ENCODE assay signal across 13 cellular contexts in genomic region chr2:222000326-222000725, GRCh38.
DNase-seq lines count a peak whose midpoint lies in the region; ATAC-seq, FAIRE-seq and TF ChIP-seq lines count a peak whose summit lies in the region.
"Had no signal": no experiment of that assay in that cellular context is flagged by ENCODE, and none has a peak within 500 bp of the region (broad histone marks: within the 10 kb centered on the region; RNA-seq: fewer than 3 reads in every experiment).

No MANE protein-coding gene starts in this region.

- ATAC-seq in stimulated activated memory B cell treated with anti-CD40 and anti-IgM and Interleukin-4, amounts not matched to agents 10 μg/mL and 1 μg/mL and 100 μg/mL, for 72 hours = no peak
- ATAC-seq: GM12878 had no signal

- peak overlapping the region; percentile 56 for H3K4me2 ChIP-seq in astrocyte (ENCODE audit: low read length)

- in situ Hi-C loops in GM13977 (cut with MboI; ENCODE audit: low pct_unique_long_range_greater_than_20kb, low sequenced_read_pairs, unreplicated experiment) = no loop called here

- DNase-seq in DMS53 (lab: John Stamatoyannopoulos, UW) (peak; percentile 68), HTR-8/SVneo (ENCODE audit: insufficient read length, low spot score) (peak; percentile 56), astrocyte (ENCODE audit: low read depth) (peak; percentile 98), kidney tubule cell (ENCODE audit: low spot score) (peak; percentile 95), GM13977 (ENCODE audit: low spot score) (no peak), NCI-H1436 treated with DMSO at 0.1 percent for 48 hours (lab: John Stamatoyannopoulos, UW) (no peak)
- DNase-seq: activated naive CD4-positive, alpha-beta T cell treated with anti-CD3 and anti-CD28 coated beads, Interleukin-2, amount 10 ng/mL, durations not matched to agents 7 days and 5 days; KG1; NCI-H345; sigmoid colon had no signal

- no peaks in the 10 kb centered on the region for H3K27me3 Mint-ChIP-seq in astrocyte (ENCODE audit: low read depth, unreplicated experiment)
- H3K27me3 Mint-ChIP-seq in stimulated activated memory B cell treated with anti-CD40 and anti-IgM and Interleukin-4, amounts not matched to agents 10 μg/mL and 1 μg/mL and 100 μg/mL, for 72 hours = no peaks in the 10 kb centered on the region
- H3K27me3 Mint-ChIP-seq: activated naive CD4-positive, alpha-beta T cell treated with anti-CD3 and anti-CD28 coated beads, Interleukin-2, amount 10 ng/mL, durations not matched to agents 7 days and 5 days had no signal

- H3K4me1 ChIP-seq in astrocyte (ENCODE audit: insufficient read depth, low read length) = peaks cover 20% of the 10 kb centered on the region

- no peaks in the 10 kb centered on the region for H4K20me1 ChIP-seq in astrocyte (ENCODE audit: insufficient read depth, low read length)

- TF ChIP-seq CTCF in astrocyte (IDR thresholded peaks at IDR 0.05; ENCODE audit: insufficient read depth, low read depth, low read length) (no peak), GM13977 (IDR thresholded peaks at IDR 0.05; ENCODE audit: extremely low read depth, insufficient read depth, missing control alignments) (no peak)

- peak overlapping the region; percentile 56 for H3K27ac ChIP-seq in astrocyte (ENCODE audit: low read depth, low read length)
- H3K27ac ChIP-seq: sigmoid colon had no signal

- no peaks in the 10 kb centered on the region for H3K9me3 ChIP-seq in astrocyte (ENCODE audit: insufficient read depth, low read depth, low read length)
- H3K9me3 ChIP-seq: sigmoid colon had no signal

- H3K4me1 Mint-ChIP-seq in astrocyte (ENCODE audit: low read depth, unreplicated experiment) = peaks cover 18% of the 10 kb centered on the region
- H3K4me1 Mint-ChIP-seq in stimulated activated memory B cell treated with anti-CD40 and anti-IgM and Interleukin-4, amounts not matched to agents 10 μg/mL and 1 μg/mL and 100 μg/mL, for 72 hours = no peaks in the 10 kb centered on the region
- H3K4me1 Mint-ChIP-seq: activated naive CD4-positive, alpha-beta T cell treated with anti-CD3 and anti-CD28 coated beads, Interleukin-2, amount 10 ng/mL, durations not matched to agents 7 days and 5 days; nephron had no signal

- H3K36me3 Mint-ChIP-seq in astrocyte (ENCODE audit: low read depth, unreplicated experiment) = no peaks in the 10 kb centered on the region
- H3K36me3 Mint-ChIP-seq in stimulated activated memory B cell treated with anti-CD40 and anti-IgM and Interleukin-4, amounts not matched to agents 10 μg/mL and 1 μg/mL and 100 μg/mL, for 72 hours = no peaks in the 10 kb centered on the region
- H3K36me3 Mint-ChIP-seq: activated naive CD4-positive, alpha-beta T cell treated with anti-CD3 and anti-CD28 coated beads, Interleukin-2, amount 10 ng/mL, durations not matched to agents 7 days and 5 days had no signal

- H3K79me2 ChIP-seq in astrocyte (ENCODE audit: insufficient read depth, low read length) = no peaks in the 10 kb centered on the region

- H3K27ac Mint-ChIP-seq in astrocyte (ENCODE audit: unreplicated experiment) = no peak overlapping the region
- no peak overlapping the region for H3K27ac Mint-ChIP-seq in stimulated activated memory B cell treated with anti-CD40 and anti-IgM and Interleukin-4, amounts not matched to agents 10 μg/mL and 1 μg/mL and 100 μg/mL, for 72 hours
- H3K27ac Mint-ChIP-seq: activated naive CD4-positive, alpha-beta T cell treated with anti-CD3 and anti-CD28 coated beads, Interleukin-2, amount 10 ng/mL, durations not matched to agents 7 days and 5 days; nephron had no signal

- no peaks in the 10 kb centered on the region for H3K9me3 Mint-ChIP-seq in astrocyte (ENCODE audit: unreplicated experiment)
- no peaks in the 10 kb centered on the region for H3K9me3 Mint-ChIP-seq in stimulated activated memory B cell treated with anti-CD40 and anti-IgM and Interleukin-4, amounts not matched to agents 10 μg/mL and 1 μg/mL and 100 μg/mL, for 72 hours
- H3K9me3 Mint-ChIP-seq: activated naive CD4-positive, alpha-beta T cell treated with anti-CD3 and anti-CD28 coated beads, Interleukin-2, amount 10 ng/mL, durations not matched to agents 7 days and 5 days had no signal

- H3K27me3 ChIP-seq in astrocyte (ENCODE audit: insufficient read depth, low read length) = no peaks in the 10 kb centered on the region
- H3K27me3 ChIP-seq: sigmoid colon had no signal

- H2AFZ ChIP-seq in astrocyte (ENCODE audit: low read depth, low read length) = no peak overlapping the region

- no peak overlapping the region for H3K4me3 Mint-ChIP-seq in astrocyte (ENCODE audit: unreplicated experiment)
- H3K4me3 Mint-ChIP-seq in stimulated activated memory B cell treated with anti-CD40 and anti-IgM and Interleukin-4, amounts not matched to agents 10 μg/mL and 1 μg/mL and 100 μg/mL, for 72 hours = no peak overlapping the region
- H3K4me3 Mint-ChIP-seq: activated naive CD4-positive, alpha-beta T cell treated with anti-CD3 and anti-CD28 coated beads, Interleukin-2, amount 10 ng/mL, durations not matched to agents 7 days and 5 days; nephron had no signal

- no peak overlapping the region for H3K9ac ChIP-seq in astrocyte (ENCODE audit: low read length)

- FAIRE-seq in HTR-8/SVneo (lab: Jason Lieb, UNC) = peak; percentile 62
- no peak for FAIRE-seq in astrocyte (lab: Jason Lieb, UNC)
- FAIRE-seq: GM12878 had no signal

- no peak overlapping the region for H3K4me3 ChIP-seq in astrocyte (ENCODE audit: insufficient read depth, low read depth, low read length)
- H3K4me3 ChIP-seq: GM12878, sigmoid colon had no signal

- H3K36me3 ChIP-seq in astrocyte (ENCODE audit: insufficient read depth, low read length) = no peaks in the 10 kb centered on the region
- H3K36me3 ChIP-seq: sigmoid colon had no signal

Comparison
In these comparisons a context has a peak if more than half of its experiments do, and no peak if none do; other contexts are left out.
1. DNase-seq: peak in DMS53 (single experiment), HTR-8/SVneo (single experiment), astrocyte (single experiment) and kidney tubule cell (single experiment); none in GM13977 (single experiment) and NCI-H1436 treated with DMSO at 0.1 percent for 48 hours (single experiment).